Comparison of ENCODE assay signal across 10 cellular contexts in genomic region chr5:2750026-2750757, GRCh38. TPM values are rescaled to one million over a fixed set of nuclear protein-coding genes. Genes with fewer than 3 reads are reported as not detected.
DNase-seq lines count a peak whose midpoint lies in the region; ATAC-seq and TF ChIP-seq lines count a peak whose summit lies in the region.
"Had no signal": no experiment of that assay in that cellular context is flagged by ENCODE, and none has a peak within 500 bp of the region (broad histone marks: within the 10 kb centered on the region; RNA-seq: fewer than 3 reads in every experiment).

No MANE protein-coding gene starts in this region.

- H3K27me3 ChIP-seq in heart right ventricle, result peaks cover 46 to 98% (median 94%) of the 10 kb centered on the region in 7 donors
- peaks cover 40% of the 10 kb centered on the region for H3K27me3 ChIP-seq in effector memory CD4-positive, alpha-beta T cell (replicated peaks; ENCODE audit: control insufficient read depth, insufficient read depth, low read length, poor library complexity, severe bottlenecking)

- peak overlapping the region; percentile 29 to 50 (median 43) for H3K4me3 ChIP-seq in heart right ventricle
- peak overlapping the region; percentile 50 for H3K4me3 ChIP-seq in urinary bladder (ENCODE audit: low read depth, low read length)
- H3K4me3 ChIP-seq in effector memory CD4-positive, alpha-beta T cell (ENCODE audit: insufficient read depth, low read depth, low read length, poor library complexity, severe bottlenecking), result no peak overlapping the region

- DNase-seq in heart right ventricle (no peak), left cardiac atrium (no peak), T47D (ENCODE audit: low read depth in 1 of 2, low spot score in 1 of 2) (peak; percentile 36 to 56), kidney tubule cell (ENCODE audit: low spot score) (peak; percentile 39), SKM-1 (lab: John Stamatoyannopoulos, UW; ENCODE audit: unreplicated experiment) (no peak), erythroblast (lab: John Stamatoyannopoulos, UW) (no peak)
- no peak for DNase-seq in effector memory CD4-positive, alpha-beta T cell
- DNase-seq: CD8-positive, alpha-beta memory T cell; NCI-H1417 treated with DMSO at 0.1 percent for 48 hours had no signal

- 6 to 8% methylated on average over 63 of the region's 63 CpGs for WGBS in heart right ventricle, 2 donors
- WGBS in urinary bladder, result 5% methylated on average over 63 of the region's 63 CpGs

- TF ChIP-seq POLR2A in erythroblast (IDR thresholded peaks at IDR 0.05; ENCODE audit: low read length), result no peak

- H3K36me3 ChIP-seq in heart right ventricle (no peaks in the 10 kb centered on the region), urinary bladder (ENCODE audit: insufficient read depth) (no peaks in the 10 kb centered on the region)
- H3K36me3 ChIP-seq in effector memory CD4-positive, alpha-beta T cell (ENCODE audit: control insufficient read depth, insufficient read depth, low read length), result no peaks in the 10 kb centered on the region

- H3K4me1 ChIP-seq in heart right ventricle (peaks cover 2 to 34% (median 12%) of the 10 kb centered on the region in 9 donors), urinary bladder (ENCODE audit: insufficient read depth) (no peaks in the 10 kb centered on the region)
- no peaks in the 10 kb centered on the region for H3K4me1 ChIP-seq in effector memory CD4-positive, alpha-beta T cell (ENCODE audit: control insufficient read depth, insufficient read depth, low read length, poor library complexity, severe bottlenecking)

- H3K27ac ChIP-seq in heart right ventricle, result peak overlapping the region in 5 of 10 donors; percentile 26 to 67 (median 35)
- H3K27ac ChIP-seq in urinary bladder (ENCODE audit: low read depth), result no peak overlapping the region
- H3K27ac ChIP-seq in effector memory CD4-positive, alpha-beta T cell (ENCODE audit: insufficient read depth, low read length, poor library complexity, severe bottlenecking), result no peak overlapping the region

- in situ Hi-C loops in T47D (cut with HindIII; ENCODE audit: low pct_unique_long_range_greater_than_20kb, low sequenced_read_pairs), result no loop called here

- TF ChIP-seq CTCF in heart right ventricle (IDR thresholded peaks at IDR 0.05), result no peak

- intact Hi-C loops in heart right ventricle (cut with DNase I) (no loop called here), left cardiac atrium (cut with DNase I) (no loop called here)

- ATAC-seq in heart right ventricle (no peak), left cardiac atrium (no peak)

- H3K9me3 ChIP-seq in heart right ventricle, result no peaks in the 10 kb centered on the region
- H3K9me3 ChIP-seq in effector memory CD4-positive, alpha-beta T cell (ENCODE audit: control insufficient read depth, low read length), result no peaks in the 10 kb centered on the region

RNA-seq across cellular contexts. Expression of gene IRX2, which starts 1.3 kb away (rescaled TPM):
- total RNA-seq in heart right ventricle (1 to 10 TPM in 5 of 10 donors, under 1 TPM in 5; 0.09 to 6.4 (median 1.1) TPM), left cardiac atrium (1 to 10 TPM in 1 of 2 donors, under 1 TPM in 1; 0.27 to 1.0 TPM), urinary bladder (0.58 TPM)
- polyA plus RNA-seq in heart right ventricle (1 to 10 TPM; 1.4 to 2.5 TPM), urinary bladder (0.20 TPM)
- total RNA-seq: CD8-positive, alpha-beta memory T cell had no signal
- polyA plus RNA-seq: CD8-positive, alpha-beta memory T cell had no signal

Comparison
In these comparisons a context has a peak if more than half of its experiments do, and no peak if none do; other contexts are left out.
1. DNase-seq: peak in T47D (2 of 2) and kidney tubule cell (single experiment); none in heart right ventricle (0 of 2), left cardiac atrium (single experiment), SKM-1 (single experiment), effector memory CD4-positive, alpha-beta T cell (0 of 3) and erythroblast (0 of 2).